Comparison of ENCODE assay signal across 20 cellular contexts in genomic region chr2:143792602-143793001, GRCh38.
"Had no signal": no experiment of that assay in that cellular context is flagged by ENCODE, and none has a peak within 500 bp of the region (broad histone marks: within the 10 kb centered on the region; RNA-seq: fewer than 3 reads in every experiment).

No MANE protein-coding gene starts in this region.

- ATAC-seq: effector memory CD8-positive, alpha-beta T cell; gastrocnemius medialis; heart right ventricle; naive thymus-derived CD4-positive, alpha-beta T cell; psoas muscle; right lobe of liver; stimulated activated effector memory CD8-positive, alpha-beta T cell treated with anti-CD3 and anti-CD28 coated beads, Interleukin-12 subunit alpha, Interleukin-12 subunit beta, amount 100 ng/mL, for 72 hours had no signal

- H3K4me1 ChIP-seq: esophagus muscularis mucosa, gastrocnemius medialis, heart right ventricle, psoas muscle, right lobe of liver, tibial artery, upper lobe of left lung, uterus had no signal

- H3K9me3 ChIP-seq: esophagus muscularis mucosa, gastrocnemius medialis, heart right ventricle, neutrophil, psoas muscle, right lobe of liver, tibial artery, upper lobe of left lung, uterus had no signal

- H3K4me1 Mint-ChIP-seq: naive thymus-derived CD4-positive, alpha-beta T cell; nephron progenitor cell; stimulated activated effector memory CD8-positive, alpha-beta T cell treated with anti-CD3 and anti-CD28 coated beads, Interleukin-12 subunit alpha, Interleukin-12 subunit beta, amount 100 ng/mL, for 72 hours had no signal

- H3K4me3 Mint-ChIP-seq: effector memory CD8-positive, alpha-beta T cell; naive thymus-derived CD4-positive, alpha-beta T cell; nephron progenitor cell; stimulated activated effector memory CD8-positive, alpha-beta T cell treated with anti-CD3 and anti-CD28 coated beads, Interleukin-12 subunit alpha, Interleukin-12 subunit beta, amount 100 ng/mL, for 72 hours; stimulated activated naive CD8-positive, alpha-beta T cell treated with anti-CD3 and anti-CD28 coated beads, Interleukin-15, Interleukin-2, amounts not matched to agents 100 ng/mL and 50 ng/mL, for 24 hours had no signal

- DNase-seq: effector memory CD8-positive, alpha-beta T cell; gastrocnemius medialis; heart right ventricle; kidney glomerular epithelial cell; mesendoderm; naive thymus-derived CD4-positive, alpha-beta T cell; nephron progenitor cell; psoas muscle; retina; right lobe of liver; stimulated activated CD4-positive, alpha-beta T cell treated with anti-CD3 and anti-CD28 coated beads, Interleukin-4, amount 100 ng/mL, for 1 hour; stimulated activated CD8-positive, alpha-beta memory T cell treated with anti-CD3 and anti-CD28 coated beads, Interleukin-4, amount 100 ng/mL, for 48 hours; tibial artery; upper lobe of left lung; uterus had no signal

- H3K27ac Mint-ChIP-seq: effector memory CD8-positive, alpha-beta T cell; naive thymus-derived CD4-positive, alpha-beta T cell; nephron progenitor cell; stimulated activated effector memory CD8-positive, alpha-beta T cell treated with anti-CD3 and anti-CD28 coated beads, Interleukin-12 subunit alpha, Interleukin-12 subunit beta, amount 100 ng/mL, for 72 hours; stimulated activated naive CD8-positive, alpha-beta T cell treated with anti-CD3 and anti-CD28 coated beads, Interleukin-15, Interleukin-2, amounts not matched to agents 100 ng/mL and 50 ng/mL, for 24 hours had no signal

- H3K27ac ChIP-seq: epithelial cell of prostate, esophagus muscularis mucosa, gastrocnemius medialis, heart right ventricle, neutrophil, psoas muscle, right lobe of liver, tibial artery, upper lobe of left lung, uterus had no signal

- H3K36me3 Mint-ChIP-seq: naive thymus-derived CD4-positive, alpha-beta T cell; stimulated activated effector memory CD8-positive, alpha-beta T cell treated with anti-CD3 and anti-CD28 coated beads, Interleukin-12 subunit alpha, Interleukin-12 subunit beta, amount 100 ng/mL, for 72 hours had no signal

- H3K4me3 ChIP-seq: esophagus muscularis mucosa, gastrocnemius medialis, heart right ventricle, psoas muscle, right lobe of liver, tibial artery, upper lobe of left lung, uterus had no signal

- H3K36me3 ChIP-seq: esophagus muscularis mucosa, gastrocnemius medialis, heart right ventricle, neutrophil, right lobe of liver, tibial artery, upper lobe of left lung, uterus had no signal

- H3K27me3 ChIP-seq: esophagus muscularis mucosa, gastrocnemius medialis, heart right ventricle, neutrophil, right lobe of liver, tibial artery, upper lobe of left lung, uterus had no signal

- H3K9me3 Mint-ChIP-seq: effector memory CD8-positive, alpha-beta T cell; nephron progenitor cell; stimulated activated naive CD8-positive, alpha-beta T cell treated with anti-CD3 and anti-CD28 coated beads, Interleukin-15, Interleukin-2, amounts not matched to agents 100 ng/mL and 50 ng/mL, for 24 hours had no signal
